ENCODE assay signal across 8 cellular contexts in genomic region chr6:36769161-36769675, GRCh38.
A peak's percentile ranks its signal among the peaks of the same experiment; 100 is the strongest.
DNase-seq lines count a peak whose midpoint lies in the region; ATAC-seq and FAIRE-seq lines count a peak whose summit lies in the region.

No MANE protein-coding gene starts in this region.

- peaks cover 34% of the 10 kb centered on the region for H3K4me1 Mint-ChIP-seq in activated T-cell treated with anti-CD3 and anti-CD28 coated beads, Interleukin-2, amount 50 U/mL, for 24 hours (ENCODE audit: low read depth)
- peaks cover 48% of the 10 kb centered on the region for H3K4me1 Mint-ChIP-seq in stimulated activated naive CD8-positive, alpha-beta T cell treated with anti-CD3 and anti-CD28 coated beads, Interleukin-15, amount 100 ng/mL, for 72 hours

- no peaks in the 10 kb centered on the region for H3K9me3 Mint-ChIP-seq in activated T-cell treated with anti-CD3 and anti-CD28 coated beads, Interleukin-2, amount 50 U/mL, for 24 hours
- no peaks in the 10 kb centered on the region for H3K9me3 Mint-ChIP-seq in stimulated activated naive CD8-positive, alpha-beta T cell treated with anti-CD3 and anti-CD28 coated beads, Interleukin-15, amount 100 ng/mL, for 72 hours

- H3K4me3 Mint-ChIP-seq in activated T-cell treated with anti-CD3 and anti-CD28 coated beads, Interleukin-2, amount 50 U/mL, for 24 hours, result peak overlapping the region; percentile 58
- peak overlapping the region; percentile 45 to 56 for H3K4me3 Mint-ChIP-seq in stimulated activated naive CD8-positive, alpha-beta T cell treated with anti-CD3 and anti-CD28 coated beads, Interleukin-15, amount 100 ng/mL, for 72 hours

- peak; percentile 11 for ATAC-seq in stimulated activated naive CD8-positive, alpha-beta T cell treated with anti-CD3 and anti-CD28 coated beads, Interleukin-15, amount 100 ng/mL, for 72 hours
- ATAC-seq in GM18519 (IDR thresholded peaks at IDR 0.05; ENCODE audit: low FRiP score, unreplicated experiment), result no peak

- no peaks in the 10 kb centered on the region for H3K36me3 Mint-ChIP-seq in activated T-cell treated with anti-CD3 and anti-CD28 coated beads, Interleukin-2, amount 50 U/mL, for 24 hours (ENCODE audit: low read depth)

- FAIRE-seq in HTR-8/SVneo (lab: Jason Lieb, UNC), result no peak

- DNase-seq in activated T-cell treated with anti-CD3 and anti-CD28 coated beads, Interleukin-2, amount 50 U/mL, for 24 hours, result peak; percentile 59
- no peak for DNase-seq in activated T-cell treated with anti-CD3 and anti-CD28 coated beads for 4 hours
- peak; percentile 47 for DNase-seq in T1000 (lab: John Stamatoyannopoulos, UW)
- DNase-seq in glomerular visceral epithelial cell (ENCODE audit: extremely low spot score), result peak; percentile 36
- no peak for DNase-seq in stimulated activated naive CD8-positive, alpha-beta T cell treated with anti-CD3 and anti-CD28 coated beads, Interleukin-15, amount 100 ng/mL, for 72 hours
- DNase-seq in HTR-8/SVneo (ENCODE audit: insufficient read length, low spot score), result no peak
- DNase-seq in activated CD4-positive, alpha-beta T cell treated with anti-CD3 and anti-CD28 coated beads for 1 hour, result no peak

- no peaks in the 10 kb centered on the region for H3K27me3 Mint-ChIP-seq in activated T-cell treated with anti-CD3 and anti-CD28 coated beads, Interleukin-2, amount 50 U/mL, for 24 hours
- no peaks in the 10 kb centered on the region for H3K27me3 Mint-ChIP-seq in stimulated activated naive CD8-positive, alpha-beta T cell treated with anti-CD3 and anti-CD28 coated beads, Interleukin-15, amount 100 ng/mL, for 72 hours

- peak overlapping the region; percentile 92 for H3K27ac Mint-ChIP-seq in activated T-cell treated with anti-CD3 and anti-CD28 coated beads, Interleukin-2, amount 50 U/mL, for 24 hours
- H3K27ac Mint-ChIP-seq in stimulated activated naive CD8-positive, alpha-beta T cell treated with anti-CD3 and anti-CD28 coated beads, Interleukin-15, amount 100 ng/mL, for 72 hours, result peak overlapping the region; percentile 84 to 87

Comparison
In these comparisons a context has a peak if more than half of its experiments do, and no peak if none do; other contexts are left out.
1. DNase-seq: peak in activated T-cell treated with anti-CD3 and anti-CD28 coated beads, Interleukin-2, amount 50 U/mL, for 24 hours (single experiment), T1000 (single experiment) and glomerular visceral epithelial cell (single experiment); none in activated T-cell treated with anti-CD3 and anti-CD28 coated beads for 4 hours (single experiment), stimulated activated naive CD8-positive, alpha-beta T cell treated with anti-CD3 and anti-CD28 coated beads, Interleukin-15, amount 100 ng/mL, for 72 hours (0 of 2), HTR-8/SVneo (single experiment) and activated CD4-positive, alpha-beta T cell treated with anti-CD3 and anti-CD28 coated beads for 1 hour (single experiment).